1 cellular context compared by ENCODE assay signal in genomic region chr10:102580230-102580629, GRCh38.
TF ChIP-seq lines count a peak whose summit lies in the region.

No MANE protein-coding gene starts in this region.

TF ChIP-seq in IMR-90, 13 proteins besides CTCF, POLR2A, EP300 and RAD21 (continued from another document):
- no peak for TF ChIP-seq USF2 (IDR thresholded peaks at IDR 0.05; ENCODE audit: low read depth, low read length)
- TF ChIP-seq RFX5 (IDR thresholded peaks at IDR 0.05; ENCODE audit: low read depth, low read length), result no peak
- no peak for TF ChIP-seq ELK1 (IDR thresholded peaks at IDR 0.05; ENCODE audit: borderline replicate concordance, low read depth, low read length)
TF ChIP-seq in IMR-90: peak in this region for 3.
